ENCODE assay signal across 12 cellular contexts in genomic region chr4:83125738-83126141, GRCh38. TPM values are rescaled to one million over a fixed set of nuclear protein-coding genes. Genes with fewer than 3 reads are reported as not detected.
A peak's percentile ranks its signal among the peaks of the same experiment; 100 is the strongest.
DNase-seq lines count a peak whose midpoint lies in the region; ATAC-seq and TF ChIP-seq lines count a peak whose summit lies in the region.
"Had no signal": no experiment of that assay in that cellular context is flagged by ENCODE, and none has a peak within 500 bp of the region (broad histone marks: within the 10 kb centered on the region; RNA-seq: fewer than 3 reads in every experiment).

No MANE protein-coding gene starts in this region.

- H3K36me3 Mint-ChIP-seq in activated naive CD4-positive, alpha-beta T cell treated with anti-CD3 and anti-CD28 coated beads for 36 hours (ENCODE audit: low read depth): no peaks in the 10 kb centered on the region
- H3K36me3 Mint-ChIP-seq in MCF 10A (ENCODE audit: insufficient read depth, unreplicated experiment): no peaks in the 10 kb centered on the region

- ATAC-seq in HG03135 (IDR thresholded peaks at IDR 0.05; ENCODE audit: unreplicated experiment): no peak
- ATAC-seq: GM23338 had no signal

- H3K27ac ChIP-seq in HL-60 (replicated peaks): peak overlapping the region; percentile 90
- H3K27ac ChIP-seq: breast epithelium had no signal

- no peaks in the 10 kb centered on the region for H3K27me3 Mint-ChIP-seq in activated naive CD4-positive, alpha-beta T cell treated with anti-CD3 and anti-CD28 coated beads for 36 hours (ENCODE audit: low read depth)
- no peaks in the 10 kb centered on the region for H3K27me3 Mint-ChIP-seq in MCF 10A (ENCODE audit: insufficient read depth, unreplicated experiment)

- peaks cover 18% of the 10 kb centered on the region for H3K4me1 Mint-ChIP-seq in activated naive CD4-positive, alpha-beta T cell treated with anti-CD3 and anti-CD28 coated beads for 36 hours (ENCODE audit: low read depth)
- peaks cover 12% of the 10 kb centered on the region for H3K4me1 Mint-ChIP-seq in MCF 10A (ENCODE audit: insufficient read depth, unreplicated experiment)
- H3K4me1 Mint-ChIP-seq: GM23338, neural crest cell had no signal

- no peaks in the 10 kb centered on the region for H3K27me3 ChIP-seq in HL-60 (ENCODE audit: insufficient read depth, poor library complexity, severe bottlenecking)
- H3K27me3 ChIP-seq: breast epithelium had no signal

- no TSS peak for BruUV-seq in MCF 10A (replicated peaks; lab: Mats Ljungman, UMichigan)

- DNase-seq in HL-60 (ENCODE audit: low read depth in 1 of 2, low spot score in 1 of 2) (peak in 1 of 2 experiments; percentile 88), T-helper 2 cell (peak in 3 of 5 experiments; percentile 23 to 83 (median 77)), MCF 10A (ENCODE audit: unreplicated experiment) (no peak), GOT3 (lab: John Stamatoyannopoulos, UW) (no peak), NCI-H526 (lab: John Stamatoyannopoulos, UW) (no peak)
- DNase-seq in activated naive CD4-positive, alpha-beta T cell treated with anti-CD3 and anti-CD28 coated beads for 36 hours: peak; percentile 41
- DNase-seq in stimulated activated CD4-positive, alpha-beta T cell treated with anti-CD3 and anti-CD28 coated beads, Interleukin-4, amount 100 ng/mL, for 24 hours: peak; percentile 38
- DNase-seq: NCI-H1436 treated with DMSO at 0.1 percent for 48 hours had no signal

- no peak overlapping the region for H3K4me3 ChIP-seq in HL-60 (replicated peaks; ENCODE audit: insufficient read depth, low read length)
- H3K4me3 ChIP-seq: breast epithelium, GM23338 had no signal

- POLR2A ChIA-PET in MCF 10A (lab: Yijun Ruan, JAX): no interaction called here

- no peaks in the 10 kb centered on the region for H3K9me3 Mint-ChIP-seq in activated naive CD4-positive, alpha-beta T cell treated with anti-CD3 and anti-CD28 coated beads for 36 hours
- H3K9me3 Mint-ChIP-seq in MCF 10A (ENCODE audit: unreplicated experiment): no peaks in the 10 kb centered on the region

- H3K27ac Mint-ChIP-seq in activated naive CD4-positive, alpha-beta T cell treated with anti-CD3 and anti-CD28 coated beads for 36 hours: peak overlapping the region; percentile 24
- H3K27ac Mint-ChIP-seq in MCF 10A (ENCODE audit: low read depth, unreplicated experiment): no peak overlapping the region
- H3K27ac Mint-ChIP-seq: GM23338 had no signal

- no peak for TF ChIP-seq CTCF in HL-60 (IDR thresholded peaks at IDR 0.05; ENCODE audit: insufficient read depth, low read length)
- TF ChIP-seq CTCF in MCF 10A (IDR thresholded peaks at IDR 0.05; ENCODE audit: unreplicated experiment): no peak

- intact Hi-C loops in activated naive CD4-positive, alpha-beta T cell treated with anti-CD3 and anti-CD28 coated beads for 36 hours (cut with micrococcal nuclease): loop anchor here (1.0 kb wide), 1 partner anchor 7 kb away; no protein-coding TSS in a partner anchor
- intact Hi-C loops in MCF 10A (cut with micrococcal nuclease): no loop called here

- CTCF ChIA-PET in activated naive CD4-positive, alpha-beta T cell treated with anti-CD3 and anti-CD28 coated beads for 36 hours (lab: Charles Lee): interaction anchor here (0.7 to 1.3 kb wide), 3 partner anchors 11 to 27 kb away, joined by 3 to 4 read pairs (median 3); no protein-coding TSS in a partner anchor
- CTCF ChIA-PET in MCF 10A (lab: Yijun Ruan, JAX): interaction anchor here (0.6 to 2.3 kb wide), 3 partner anchors 12 to 108 kb away, joined by 3 to 16 read pairs (median 7); no protein-coding TSS in a partner anchor

- H3K4me3 Mint-ChIP-seq in activated naive CD4-positive, alpha-beta T cell treated with anti-CD3 and anti-CD28 coated beads for 36 hours: peak overlapping the region; percentile 51
- H3K4me3 Mint-ChIP-seq in MCF 10A (ENCODE audit: unreplicated experiment): no peak overlapping the region
- H3K4me3 Mint-ChIP-seq: GM23338, neural crest cell had no signal

RNA-seq across cellular contexts. Expression of gene PLAC8, which starts 11.2 kb away (rescaled TPM):
- total RNA-seq in activated naive CD4-positive, alpha-beta T cell treated with anti-CD3 and anti-CD28 coated beads for 36 hours: 10 to 100 TPM; 62.0 to 62.3 TPM
- 2.0 and 3.3 TPM in 2 replicates for total RNA-seq in MCF 10A (2022)

Comparison
In these comparisons a context has a peak if more than half of its experiments do, and no peak if none do; other contexts are left out.
1. DNase-seq: peak in T-helper 2 cell (3 of 5), activated naive CD4-positive, alpha-beta T cell treated with anti-CD3 and anti-CD28 coated beads for 36 hours (single experiment) and stimulated activated CD4-positive, alpha-beta T cell treated with anti-CD3 and anti-CD28 coated beads, Interleukin-4, amount 100 ng/mL, for 24 hours (single experiment); none in MCF 10A (single experiment), GOT3 (single experiment) and NCI-H526 (0 of 2).
2. RNA of gene PLAC8, which starts 11.2 kb away (total RNA-seq): 62.0 to 62.3 TPM in activated naive CD4-positive, alpha-beta T cell treated with anti-CD3 and anti-CD28 coated beads for 36 hours; 2.0 to 3.3 TPM in MCF 10A; every median in the first group is over 10 times any median in the second.